In the genomic region with DNA sequence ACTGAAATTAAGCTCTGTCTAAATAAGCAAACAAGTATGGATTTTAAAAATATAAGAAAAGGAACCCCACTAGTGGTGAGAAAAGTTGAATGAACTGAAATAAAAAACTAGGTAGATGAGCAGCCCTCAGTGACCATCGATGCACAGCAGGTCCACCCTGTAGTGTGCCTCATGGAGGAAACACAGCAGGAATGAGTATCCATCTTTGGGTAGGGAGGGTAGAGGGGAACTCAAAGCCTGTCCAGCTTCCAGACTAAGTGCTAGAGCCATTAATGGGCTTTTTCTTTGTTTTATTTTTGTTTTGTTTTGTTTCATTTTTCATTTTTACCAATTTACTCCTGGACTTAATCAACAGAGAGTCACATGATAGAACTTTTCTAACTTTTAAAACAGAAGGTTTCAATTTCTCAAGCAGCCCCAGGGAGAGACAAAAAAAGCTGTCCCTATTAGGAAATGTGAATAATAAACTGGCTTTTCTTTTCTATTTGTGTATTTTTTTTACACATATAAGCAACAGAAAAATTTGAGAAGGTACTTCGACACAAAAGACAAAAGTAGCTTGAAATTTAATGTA, we compare ENCODE assay signal across 23 cellular contexts.
"Had no signal": no experiment of that assay in that cellular context is flagged by ENCODE, and none has a peak within 500 bp of the region (broad histone marks: within the 10 kb centered on the region; RNA-seq: fewer than 3 reads in every experiment).

No MANE protein-coding gene starts in this region.

- H3K4me3 ChIP-seq: heart right ventricle, mucosa of descending colon, psoas muscle, right lobe of liver, spleen, tibial artery, upper lobe of left lung, uterus had no signal

- H3K27ac ChIP-seq: heart right ventricle, neutrophil, psoas muscle, right lobe of liver, spleen, tibial artery, upper lobe of left lung, uterus had no signal

- DNase-seq: effector CD4-positive, alpha-beta T cell; endodermal cell; erythroblast; foreskin melanocyte; heart right ventricle; hypothalamus; kidney glomerular epithelial cell; mammary epithelial cell; mucosa of descending colon; naive thymus-derived CD8-positive, alpha-beta T cell; psoas muscle; retina; right lobe of liver; spleen; stimulated activated CD4-positive, alpha-beta T cell treated with anti-CD3 and anti-CD28 coated beads, Interleukin-15, amount 100 ng/mL, for 24 hours; stimulated activated CD4-positive, alpha-beta T cell treated with anti-CD3 and anti-CD28 coated beads, Interleukin-1b, Interleukin-23, amount 100 ng/mL, for 48 hours; stimulated activated CD4-positive, alpha-beta T cell treated with anti-CD3 and anti-CD28 coated beads, Interleukin-4, amount 100 ng/mL, for 24 hours; tibial artery; upper lobe of left lung; uterus had no signal

- H3K9me3 ChIP-seq: mucosa of descending colon, neutrophil, psoas muscle, right lobe of liver, upper lobe of left lung, uterus had no signal

- H3K36me3 ChIP-seq: heart right ventricle, neutrophil, right lobe of liver, spleen, tibial artery, upper lobe of left lung, uterus had no signal

- ATAC-seq: heart right ventricle; left lobe of liver; mucosa of descending colon; naive thymus-derived CD8-positive, alpha-beta T cell; psoas muscle; right lobe of liver; stimulated activated memory B cell treated with anti-CD40 and anti-IgM and Interleukin-4, amounts not matched to agents 10 μg/mL and 1 μg/mL and 100 μg/mL, for 72 hours had no signal
